13 cellular contexts compared by ENCODE assay signal in the genomic region with DNA sequence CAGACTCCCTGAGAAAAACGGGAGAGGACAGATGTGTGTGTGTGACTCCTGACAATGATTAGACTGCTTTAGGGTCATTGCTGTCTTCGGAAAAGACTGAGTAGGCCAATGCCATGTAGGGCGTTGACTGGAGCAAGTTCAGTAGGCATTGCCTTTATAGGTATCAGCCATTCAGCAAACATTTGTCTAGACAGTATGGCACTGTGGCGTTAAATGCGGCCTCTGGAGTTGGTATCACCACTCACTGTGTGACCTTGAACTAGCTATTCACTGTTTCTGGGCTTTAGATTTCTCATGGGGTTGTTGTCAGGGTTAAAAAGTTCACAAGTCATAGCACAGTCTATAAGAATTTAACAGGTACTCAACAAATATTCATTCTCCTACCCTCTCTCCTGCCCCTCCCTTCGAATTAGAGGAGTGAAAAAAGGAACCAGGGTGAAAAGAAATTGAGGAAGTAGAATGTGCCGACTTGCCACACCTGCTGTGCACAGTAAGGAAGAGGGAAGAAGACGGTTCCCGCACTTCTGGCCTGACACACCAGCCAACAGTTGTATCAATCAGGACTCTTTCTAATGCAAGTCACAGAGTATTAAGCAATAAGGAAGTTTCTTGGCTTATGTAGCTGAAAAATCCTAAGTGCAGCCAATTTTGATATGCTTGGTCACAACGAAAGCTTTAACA.
DNase-seq lines count a peak whose midpoint lies in the region; ATAC-seq, FAIRE-seq and TF ChIP-seq lines count a peak whose summit lies in the region.
"Had no signal": no experiment of that assay in that cellular context is flagged by ENCODE, and none has a peak within 500 bp of the region (broad histone marks: within the 10 kb centered on the region; RNA-seq: fewer than 3 reads in every experiment).

No MANE protein-coding gene starts in this region.

- H3K27me3 ChIP-seq in lung (ENCODE audit: control insufficient read depth, insufficient read depth) (no peaks in the 10 kb centered on the region), vagina (no peaks in the 10 kb centered on the region)
- H3K27me3 ChIP-seq: neural progenitor cell had no signal

- H3K36me3 ChIP-seq in lung (ENCODE audit: control insufficient read depth in 2 of 2, insufficient read depth in 2 of 2, low read length in 2 of 2) (no peaks in the 10 kb centered on the region), vagina (no peaks in the 10 kb centered on the region)
- H3K36me3 ChIP-seq: neural progenitor cell had no signal

- no peak for TF ChIP-seq POLR2A in vagina (IDR thresholded peaks at IDR 0.05)

- peak; percentile 10 for DNase-seq in ELF-1 (ENCODE audit: low read depth, low spot score)
- DNase-seq in MV-4-11 (lab: John Stamatoyannopoulos, UW) = peak; percentile 99
- DNase-seq in lung (ENCODE audit: low spot score) = peak; percentile 46
- no peak for DNase-seq in vagina (ENCODE audit: extremely low spot score in 2 of 2)
- DNase-seq in putamen (ENCODE audit: low spot score) = no peak
- DNase-seq: effector memory CD8-positive, alpha-beta T cell; NCI-H2171 treated with DMSO at 0.1 percent for 48 hours; SK-N-SH; stimulated activated CD4-positive, alpha-beta T cell treated with anti-CD3 and anti-CD28 coated beads, Interleukin-2, amount 100 ng/mL, for 48 hours had no signal

- H3K4me1 ChIP-seq in lung (ENCODE audit: control insufficient read depth in 2 of 2, insufficient read depth in 2 of 2, low read length in 2 of 2) = no peaks in the 10 kb centered on the region
- no peaks in the 10 kb centered on the region for H3K4me1 ChIP-seq in vagina
- H3K4me1 ChIP-seq: neural progenitor cell had no signal

- H3K9me3 ChIP-seq in lung (ENCODE audit: control insufficient read depth in 2 of 2, insufficient read depth in 1 of 2, low read length in 1 of 2) (peaks cover 0 to 2% of the 10 kb centered on the region in 2 donors), vagina (no peaks in the 10 kb centered on the region)
- H3K9me3 ChIP-seq: SK-N-SH had no signal

- peak overlapping the region in 1 of 2 donors; percentile 39 for H3K27ac ChIP-seq in lung (ENCODE audit: low read depth in 1 of 2, low read length in 1 of 2)
- H3K27ac ChIP-seq in vagina = no peak overlapping the region
- H3K27ac ChIP-seq: neural progenitor cell had no signal

- peak; percentile 75 for FAIRE-seq in colon (lab: Jason Lieb, UNC)

- intact Hi-C loops in vagina (cut with DNase I) = no loop called here

- ATAC-seq in lung (ENCODE audit: insufficient read depth, low FRiP score) = peak; percentile 41
- ATAC-seq in GM21528 (IDR thresholded peaks at IDR 0.05; ENCODE audit: low FRiP score, unreplicated experiment) = no peak
- ATAC-seq in HG03469 (IDR thresholded peaks at IDR 0.05; ENCODE audit: unreplicated experiment) = no peak
- ATAC-seq: effector memory CD8-positive, alpha-beta T cell had no signal

- no peak overlapping the region for H3K4me3 ChIP-seq in lung
- H3K4me3 ChIP-seq in vagina = no peak overlapping the region
- H3K4me3 ChIP-seq: neural progenitor cell had no signal

- TF ChIP-seq CTCF in lung (IDR thresholded peaks at IDR 0.05; ENCODE audit: control extremely low read depth, extremely low read depth) (no peak), vagina (IDR thresholded peaks at IDR 0.05) (no peak)

- 52 to 65% methylated on average over 10 of the region's 10 CpGs for WGBS in lung, 2 donors

Comparison
In these comparisons a context has a peak if more than half of its experiments do, and no peak if none do; other contexts are left out.
1. DNase-seq: peak in ELF-1 (single experiment), MV-4-11 (single experiment) and lung (single experiment); none in vagina (0 of 2) and putamen (single experiment).